Comparison of ENCODE assay signal across 14 cellular contexts in genomic region chr12:53755451-53756290, GRCh38. TPM values are rescaled to one million over a fixed set of nuclear protein-coding genes. Genes with fewer than 3 reads are reported as not detected.
A peak's percentile ranks its signal among the peaks of the same experiment; 100 is the strongest.
DNase-seq lines count a peak whose midpoint lies in the region; ATAC-seq and TF ChIP-seq lines count a peak whose summit lies in the region.
"Had no signal": no experiment of that assay in that cellular context is flagged by ENCODE, and none has a peak within 500 bp of the region (broad histone marks: within the 10 kb centered on the region; RNA-seq: fewer than 3 reads in every experiment).

No MANE protein-coding gene starts in this region.

- H3K4me3 Mint-ChIP-seq in stimulated activated memory B cell treated with anti-CD40 and anti-IgM and Interleukin-4, amounts not matched to agents 10 μg/mL and 1 μg/mL and 100 μg/mL, for 72 hours, result no peak overlapping the region
- no peak overlapping the region for H3K4me3 Mint-ChIP-seq in CD4-positive, alpha-beta T cell
- H3K4me3 Mint-ChIP-seq: activated B cell treated with CpG ODN at 0.5 μM for 24 hours had no signal

- no peak overlapping the region for H3K27ac ChIP-seq in CD4-positive, alpha-beta T cell (ENCODE audit: low read depth, low read length)
- H3K27ac ChIP-seq: A549, esophagus muscularis mucosa, lower lobe of right lung, neutrophil had no signal

- peaks cover 50% of the 10 kb centered on the region for H3K27me3 ChIP-seq in CD4-positive, alpha-beta T cell (ENCODE audit: control insufficient read depth, insufficient read depth, low read length)

- peak; percentile 52 for DNase-seq in NCI-H82 (lab: John Stamatoyannopoulos, UW)
- no peak for DNase-seq in NCI-H82 treated with DMSO at 0.1 percent for 48 hours (lab: John Stamatoyannopoulos, UW; ENCODE audit: unreplicated experiment)
- DNase-seq in NAMALWA (ENCODE audit: low spot score), result peak; percentile 54
- no peak for DNase-seq in choroid plexus epithelial cell (ENCODE audit: low read depth)
- DNase-seq in HCEC 1CT, result no peak
- DNase-seq in CD4-positive, alpha-beta T cell, result no peak
- DNase-seq: activated B cell treated with CpG ODN at 0.5 μM for 24 hours, lower lobe of right lung, small intestine had no signal

- no peaks in the 10 kb centered on the region for H3K9me3 Mint-ChIP-seq in stimulated activated memory B cell treated with anti-CD40 and anti-IgM and Interleukin-4, amounts not matched to agents 10 μg/mL and 1 μg/mL and 100 μg/mL, for 72 hours
- H3K9me3 Mint-ChIP-seq in CD4-positive, alpha-beta T cell, result no peaks in the 10 kb centered on the region
- H3K9me3 Mint-ChIP-seq: activated B cell treated with CpG ODN at 0.5 μM for 24 hours had no signal

- peaks cover 26% of the 10 kb centered on the region for H3K27me3 Mint-ChIP-seq in stimulated activated memory B cell treated with anti-CD40 and anti-IgM and Interleukin-4, amounts not matched to agents 10 μg/mL and 1 μg/mL and 100 μg/mL, for 72 hours
- H3K27me3 Mint-ChIP-seq in CD4-positive, alpha-beta T cell, result peaks cover 33% of the 10 kb centered on the region

- TF ChIP-seq CTCF in choroid plexus epithelial cell (conservative IDR thresholded peaks at IDR 0.05; ENCODE audit: low read depth, low read length), result peak; percentile 5
- no peak for TF ChIP-seq CTCF in CD4-positive, alpha-beta T cell (IDR thresholded peaks at IDR 0.05)

- H3K4me3 ChIP-seq in choroid plexus epithelial cell (ENCODE audit: low read depth, low read length), result no peak overlapping the region
- H3K4me3 ChIP-seq: A549, esophagus muscularis mucosa, lower lobe of right lung had no signal

- ATAC-seq in stimulated activated memory B cell treated with anti-CD40 and anti-IgM and Interleukin-4, amounts not matched to agents 10 μg/mL and 1 μg/mL and 100 μg/mL, for 72 hours, result no peak
- no peak for ATAC-seq in HG03460 (IDR thresholded peaks at IDR 0.05; ENCODE audit: unreplicated experiment)
- no peak for ATAC-seq in CD4-positive, alpha-beta T cell (ENCODE audit: poor library complexity)

- no peaks in the 10 kb centered on the region for H3K9me3 ChIP-seq in CD4-positive, alpha-beta T cell (ENCODE audit: control insufficient read depth, low read length)
- H3K9me3 ChIP-seq: A549, esophagus muscularis mucosa, lower lobe of right lung, neutrophil had no signal

- peak overlapping the region; percentile 68 for H3K27ac Mint-ChIP-seq in stimulated activated memory B cell treated with anti-CD40 and anti-IgM and Interleukin-4, amounts not matched to agents 10 μg/mL and 1 μg/mL and 100 μg/mL, for 72 hours
- H3K27ac Mint-ChIP-seq in CD4-positive, alpha-beta T cell, result no peak overlapping the region
- H3K27ac Mint-ChIP-seq: activated B cell treated with CpG ODN at 0.5 μM for 24 hours had no signal

- intact Hi-C loops in CD4-positive, alpha-beta T cell (cut with DNase I, micrococcal nuclease), result no loop called here

- CTCF ChIA-PET in CD4-positive, alpha-beta T cell (lab: Charles Lee), result interaction anchor here (1.1 to 3.7 kb wide), 3 partner anchors 10 to 33 kb away, joined by 5 to 46 read pairs (median 10); partner anchors contain the start of gene CALCOCO1

- H3K36me3 Mint-ChIP-seq in stimulated activated memory B cell treated with anti-CD40 and anti-IgM and Interleukin-4, amounts not matched to agents 10 μg/mL and 1 μg/mL and 100 μg/mL, for 72 hours, result no peaks in the 10 kb centered on the region
- H3K36me3 Mint-ChIP-seq in CD4-positive, alpha-beta T cell (ENCODE audit: low read depth), result no peaks in the 10 kb centered on the region

- POLR2A ChIA-PET in CD4-positive, alpha-beta T cell (lab: Charles Lee), result no interaction called here

- H3K4me1 Mint-ChIP-seq in stimulated activated memory B cell treated with anti-CD40 and anti-IgM and Interleukin-4, amounts not matched to agents 10 μg/mL and 1 μg/mL and 100 μg/mL, for 72 hours, result peaks cover 27% of the 10 kb centered on the region
- peaks cover 23% of the 10 kb centered on the region for H3K4me1 Mint-ChIP-seq in CD4-positive, alpha-beta T cell (ENCODE audit: low read depth)

RNA-seq across cellular contexts. Expression of gene CISTR, which starts 3.9 kb away (rescaled TPM):
- not detected for total RNA-seq in CD4-positive, alpha-beta T cell
- total RNA-seq: activated B cell treated with CpG ODN at 0.5 μM for 24 hours, esophagus muscularis mucosa, lower lobe of right lung had no signal

RNA-seq across cellular contexts. Expression of gene CALCOCO1, which starts 28.4 kb away (rescaled TPM):
- 10 to 100 TPM; 66.8 to 69.3 TPM for total RNA-seq in CD4-positive, alpha-beta T cell

Comparison
In these comparisons a context has a peak if more than half of its experiments do, and no peak if none do; other contexts are left out.
1. DNase-seq: peak in NCI-H82 (single experiment) and NAMALWA (single experiment); none in NCI-H82 treated with DMSO at 0.1 percent for 48 hours (single experiment), choroid plexus epithelial cell (single experiment), HCEC 1CT (single experiment) and CD4-positive, alpha-beta T cell (0 of 10).